In the genomic region with DNA sequence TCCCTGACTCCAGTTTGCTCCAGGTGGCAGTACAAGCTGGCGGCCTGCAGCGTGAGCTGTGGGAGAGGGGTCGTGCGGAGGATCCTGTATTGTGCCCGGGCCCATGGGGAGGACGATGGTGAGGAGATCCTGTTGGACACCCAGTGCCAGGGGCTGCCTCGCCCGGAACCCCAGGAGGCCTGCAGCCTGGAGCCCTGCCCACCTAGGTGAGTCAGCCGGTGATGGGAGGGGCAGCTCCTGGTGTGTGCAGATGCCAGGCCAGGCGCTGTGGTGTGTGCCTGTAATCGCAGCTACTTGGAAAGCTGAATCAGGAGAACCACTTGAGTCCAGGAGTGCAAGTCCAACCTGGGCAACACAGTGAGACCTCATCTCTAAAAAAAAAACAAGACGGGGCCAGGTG, we compare ENCODE assay signal across 2 cellular contexts.
TF ChIP-seq lines count a peak whose summit lies in the region.

No MANE protein-coding gene starts in this region.

TF ChIP-seq in SK-N-SH treated with all-trans-retinoic acid at 6 μM for 48 hours, 23 proteins besides CTCF, POLR2A, EP300 and RAD21 (continued from another document):
- TF ChIP-seq SNAI2 (CRISPR knock-in tag; IDR thresholded peaks at IDR 0.05) (no peak), ZFP30 (CRISPR knock-in tag; IDR thresholded peaks at IDR 0.05) (no peak), ZC3H10 (CRISPR knock-in tag; IDR thresholded peaks at IDR 0.05) (no peak), PATZ1 (CRISPR knock-in tag; IDR thresholded peaks at IDR 0.05; ENCODE audit: borderline replicate concordance) (no peak), ESRRG (CRISPR knock-in tag; IDR thresholded peaks at IDR 0.05) (no peak), ZFP3 (CRISPR knock-in tag; IDR thresholded peaks at IDR 0.05) (no peak), ISL1 (CRISPR knock-in tag; IDR thresholded peaks at IDR 0.05) (no peak), CREB5 (CRISPR knock-in tag; IDR thresholded peaks at IDR 0.05; ENCODE audit: low read depth) (no peak), CSDC2 (CRISPR knock-in tag; IDR thresholded peaks at IDR 0.05) (no peak)
- TF ChIP-seq, protein P1, sequence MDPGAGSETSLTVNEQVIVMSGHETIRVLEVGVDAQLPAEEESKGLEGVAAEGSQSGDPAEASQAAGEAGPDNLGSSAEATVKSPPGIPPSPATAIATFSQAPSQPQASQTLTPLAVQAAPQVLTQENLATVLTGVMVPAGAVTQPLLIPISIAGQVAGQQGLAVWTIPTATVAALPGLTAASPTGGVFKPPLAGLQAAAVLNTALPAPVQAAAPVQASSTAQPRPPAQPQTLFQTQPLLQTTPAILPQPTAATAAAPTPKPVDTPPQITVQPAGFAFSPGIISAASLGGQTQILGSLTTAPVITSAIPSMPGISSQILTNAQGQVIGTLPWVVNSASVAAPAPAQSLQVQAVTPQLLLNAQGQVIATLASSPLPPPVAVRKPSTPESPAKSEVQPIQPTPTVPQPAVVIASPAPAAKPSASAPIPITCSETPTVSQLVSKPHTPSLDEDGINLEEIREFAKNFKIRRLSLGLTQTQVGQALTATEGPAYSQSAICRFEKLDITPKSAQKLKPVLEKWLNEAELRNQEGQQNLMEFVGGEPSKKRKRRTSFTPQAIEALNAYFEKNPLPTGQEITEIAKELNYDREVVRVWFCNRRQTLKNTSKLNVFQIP (CRISPR knock-in tag; IDR thresholded peaks at IDR 0.05; ENCODE audit: borderline replicate concordance, low read depth), result no peak

TF ChIP-seq in SK-N-SH, 30 proteins besides CTCF, POLR2A, EP300 and RAD21 (continued from another document):
- TF ChIP-seq REST (IDR thresholded peaks at IDR 0.05; ENCODE audit: low read depth, low read length) (no peak), POLR2AphosphoS5 (IDR thresholded peaks at IDR 0.05; ENCODE audit: low read depth, low read length) (no peak)
